Comparison of ENCODE assay signal across 3 cellular contexts in the genomic region with DNA sequence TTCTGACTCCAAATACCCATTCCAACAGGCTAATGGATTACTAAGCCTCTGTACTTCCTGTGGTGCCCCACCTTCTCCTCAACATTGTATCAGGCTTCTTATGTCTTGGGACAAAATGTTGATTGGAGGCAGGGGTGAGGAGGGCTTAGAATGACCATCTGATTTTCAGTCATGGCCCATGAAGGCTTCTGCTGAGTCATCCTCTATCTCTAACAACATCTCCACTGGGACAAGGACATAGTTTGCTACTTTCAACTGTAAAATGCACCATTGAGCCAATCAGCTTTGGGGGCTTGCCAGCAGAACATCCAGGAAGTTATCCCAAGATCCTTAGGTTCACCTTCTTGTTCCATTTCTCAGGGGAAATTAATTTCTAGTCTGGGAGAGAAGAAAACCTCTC.
TF ChIP-seq lines count a peak whose summit lies in the region.

No MANE protein-coding gene starts in this region.

TF ChIP-seq in A549, 52 proteins besides CTCF, POLR2A, EP300 and RAD21 (continued from another document):
- TF ChIP-seq, protein P1, sequence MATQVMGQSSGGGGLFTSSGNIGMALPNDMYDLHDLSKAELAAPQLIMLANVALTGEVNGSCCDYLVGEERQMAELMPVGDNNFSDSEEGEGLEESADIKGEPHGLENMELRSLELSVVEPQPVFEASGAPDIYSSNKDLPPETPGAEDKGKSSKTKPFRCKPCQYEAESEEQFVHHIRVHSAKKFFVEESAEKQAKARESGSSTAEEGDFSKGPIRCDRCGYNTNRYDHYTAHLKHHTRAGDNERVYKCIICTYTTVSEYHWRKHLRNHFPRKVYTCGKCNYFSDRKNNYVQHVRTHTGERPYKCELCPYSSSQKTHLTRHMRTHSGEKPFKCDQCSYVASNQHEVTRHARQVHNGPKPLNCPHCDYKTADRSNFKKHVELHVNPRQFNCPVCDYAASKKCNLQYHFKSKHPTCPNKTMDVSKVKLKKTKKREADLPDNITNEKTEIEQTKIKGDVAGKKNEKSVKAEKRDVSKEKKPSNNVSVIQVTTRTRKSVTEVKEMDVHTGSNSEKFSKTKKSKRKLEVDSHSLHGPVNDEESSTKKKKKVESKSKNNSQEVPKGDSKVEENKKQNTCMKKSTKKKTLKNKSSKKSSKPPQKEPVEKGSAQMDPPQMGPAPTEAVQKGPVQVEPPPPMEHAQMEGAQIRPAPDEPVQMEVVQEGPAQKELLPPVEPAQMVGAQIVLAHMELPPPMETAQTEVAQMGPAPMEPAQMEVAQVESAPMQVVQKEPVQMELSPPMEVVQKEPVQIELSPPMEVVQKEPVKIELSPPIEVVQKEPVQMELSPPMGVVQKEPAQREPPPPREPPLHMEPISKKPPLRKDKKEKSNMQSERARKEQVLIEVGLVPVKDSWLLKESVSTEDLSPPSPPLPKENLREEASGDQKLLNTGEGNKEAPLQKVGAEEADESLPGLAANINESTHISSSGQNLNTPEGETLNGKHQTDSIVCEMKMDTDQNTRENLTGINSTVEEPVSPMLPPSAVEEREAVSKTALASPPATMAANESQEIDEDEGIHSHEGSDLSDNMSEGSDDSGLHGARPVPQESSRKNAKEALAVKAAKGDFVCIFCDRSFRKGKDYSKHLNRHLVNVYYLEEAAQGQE (IDR thresholded peaks at IDR 0.05): no peak
- TF ChIP-seq FOSB (CRISPR knock-in tag; IDR thresholded peaks at IDR 0.05): no peak
TF ChIP-seq in A549: peak in this region for 1.

TF ChIP-seq in HCT116, 20 proteins besides CTCF, POLR2A, EP300 and RAD21 (continued from another document):
- TF ChIP-seq, protein P1 (IDR thresholded peaks at IDR 0.05; ENCODE audit: low read depth): no peak
- TF ChIP-seq ZNF274 (IDR thresholded peaks at IDR 0.05; ENCODE audit: low read depth, low read length): no peak
- no peak for TF ChIP-seq ELF1 (IDR thresholded peaks at IDR 0.05; ENCODE audit: borderline replicate concordance, low read depth)

TF ChIP-seq in WTC11, 78 proteins besides CTCF, POLR2A, EP300 and RAD21 (continued from another document):
- TF ChIP-seq, protein P2, sequence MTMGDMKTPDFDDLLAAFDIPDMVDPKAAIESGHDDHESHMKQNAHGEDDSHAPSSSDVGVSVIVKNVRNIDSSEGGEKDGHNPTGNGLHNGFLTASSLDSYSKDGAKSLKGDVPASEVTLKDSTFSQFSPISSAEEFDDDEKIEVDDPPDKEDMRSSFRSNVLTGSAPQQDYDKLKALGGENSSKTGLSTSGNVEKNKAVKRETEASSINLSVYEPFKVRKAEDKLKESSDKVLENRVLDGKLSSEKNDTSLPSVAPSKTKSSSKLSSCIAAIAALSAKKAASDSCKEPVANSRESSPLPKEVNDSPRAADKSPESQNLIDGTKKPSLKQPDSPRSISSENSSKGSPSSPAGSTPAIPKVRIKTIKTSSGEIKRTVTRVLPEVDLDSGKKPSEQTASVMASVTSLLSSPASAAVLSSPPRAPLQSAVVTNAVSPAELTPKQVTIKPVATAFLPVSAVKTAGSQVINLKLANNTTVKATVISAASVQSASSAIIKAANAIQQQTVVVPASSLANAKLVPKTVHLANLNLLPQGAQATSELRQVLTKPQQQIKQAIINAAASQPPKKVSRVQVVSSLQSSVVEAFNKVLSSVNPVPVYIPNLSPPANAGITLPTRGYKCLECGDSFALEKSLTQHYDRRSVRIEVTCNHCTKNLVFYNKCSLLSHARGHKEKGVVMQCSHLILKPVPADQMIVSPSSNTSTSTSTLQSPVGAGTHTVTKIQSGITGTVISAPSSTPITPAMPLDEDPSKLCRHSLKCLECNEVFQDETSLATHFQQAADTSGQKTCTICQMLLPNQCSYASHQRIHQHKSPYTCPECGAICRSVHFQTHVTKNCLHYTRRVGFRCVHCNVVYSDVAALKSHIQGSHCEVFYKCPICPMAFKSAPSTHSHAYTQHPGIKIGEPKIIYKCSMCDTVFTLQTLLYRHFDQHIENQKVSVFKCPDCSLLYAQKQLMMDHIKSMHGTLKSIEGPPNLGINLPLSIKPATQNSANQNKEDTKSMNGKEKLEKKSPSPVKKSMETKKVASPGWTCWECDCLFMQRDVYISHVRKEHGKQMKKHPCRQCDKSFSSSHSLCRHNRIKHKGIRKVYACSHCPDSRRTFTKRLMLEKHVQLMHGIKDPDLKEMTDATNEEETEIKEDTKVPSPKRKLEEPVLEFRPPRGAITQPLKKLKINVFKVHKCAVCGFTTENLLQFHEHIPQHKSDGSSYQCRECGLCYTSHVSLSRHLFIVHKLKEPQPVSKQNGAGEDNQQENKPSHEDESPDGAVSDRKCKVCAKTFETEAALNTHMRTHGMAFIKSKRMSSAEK (CRISPR knock-in tag; IDR thresholded peaks at IDR 0.05; ENCODE audit: borderline replicate concordance): no peak
- TF ChIP-seq HMGA2 (CRISPR knock-in tag; IDR thresholded peaks at IDR 0.05) (no peak), ELF4 (CRISPR knock-in tag; IDR thresholded peaks at IDR 0.05; ENCODE audit: low read depth) (no peak), FOXP1 (CRISPR knock-in tag; IDR thresholded peaks at IDR 0.05; ENCODE audit: borderline replicate concordance) (no peak), SOX15 (CRISPR knock-in tag; IDR thresholded peaks at IDR 0.05) (no peak), CREB1 (CRISPR knock-in tag; IDR thresholded peaks at IDR 0.05) (no peak), OVOL2 (CRISPR knock-in tag; IDR thresholded peaks at IDR 0.05; ENCODE audit: borderline replicate concordance) (no peak), CBFB (CRISPR knock-in tag; IDR thresholded peaks at IDR 0.05; ENCODE audit: low read depth) (no peak), NFYB (CRISPR knock-in tag; conservative IDR thresholded peaks at IDR 0.05; ENCODE audit: low read depth) (no peak)
- TF ChIP-seq, protein P3, sequence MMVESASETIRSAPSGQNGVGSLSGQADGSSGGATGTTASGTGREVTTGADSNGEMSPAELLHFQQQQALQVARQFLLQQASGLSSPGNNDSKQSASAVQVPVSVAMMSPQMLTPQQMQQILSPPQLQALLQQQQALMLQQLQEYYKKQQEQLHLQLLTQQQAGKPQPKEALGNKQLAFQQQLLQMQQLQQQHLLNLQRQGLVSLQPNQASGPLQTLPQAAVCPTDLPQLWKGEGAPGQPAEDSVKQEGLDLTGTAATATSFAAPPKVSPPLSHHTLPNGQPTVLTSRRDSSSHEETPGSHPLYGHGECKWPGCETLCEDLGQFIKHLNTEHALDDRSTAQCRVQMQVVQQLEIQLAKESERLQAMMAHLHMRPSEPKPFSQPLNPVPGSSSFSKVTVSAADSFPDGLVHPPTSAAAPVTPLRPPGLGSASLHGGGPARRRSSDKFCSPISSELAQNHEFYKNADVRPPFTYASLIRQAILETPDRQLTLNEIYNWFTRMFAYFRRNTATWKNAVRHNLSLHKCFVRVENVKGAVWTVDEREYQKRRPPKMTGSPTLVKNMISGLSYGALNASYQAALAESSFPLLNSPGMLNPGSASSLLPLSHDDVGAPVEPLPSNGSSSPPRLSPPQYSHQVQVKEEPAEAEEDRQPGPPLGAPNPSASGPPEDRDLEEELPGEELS (CRISPR knock-in tag; IDR thresholded peaks at IDR 0.05): no peak
TF ChIP-seq in WTC11: peak in this region for 0.
